In the genomic region with DNA sequence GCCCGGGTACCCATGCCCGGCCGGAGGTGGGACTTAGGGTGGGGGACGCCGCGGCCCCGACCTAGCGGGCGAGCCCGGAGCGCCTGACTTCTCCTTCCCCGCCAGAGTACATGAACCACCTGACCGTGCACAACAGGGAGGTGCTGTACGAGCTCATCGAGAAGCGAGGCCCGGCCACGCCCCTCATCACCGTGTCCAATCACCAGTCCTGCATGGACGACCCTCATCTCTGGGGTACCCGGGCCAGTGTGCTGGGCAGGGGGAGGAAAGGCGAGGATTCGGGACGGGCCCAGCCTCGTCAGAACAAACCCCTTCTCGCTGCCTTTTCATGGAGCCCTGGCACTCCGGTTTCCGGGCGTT, we compare ENCODE assay signal across 8 cellular contexts.
DNase-seq lines count a peak whose midpoint lies in the region; ATAC-seq and TF ChIP-seq lines count a peak whose summit lies in the region.

No MANE protein-coding gene starts in this region.

- peak overlapping the region; percentile 75; the same call in 1 of the 2 replicates for H2AFZ ChIP-seq in Loucy (ENCODE audit: low read length)

- TF ChIP-seq CTCF in Loucy (conservative IDR thresholded peaks at IDR 0.05; ENCODE audit: low read length): no peak

- peak overlapping the region; percentile 92 for H3K4me3 ChIP-seq in Loucy (ENCODE audit: low read length, poor library complexity, severe bottlenecking)

- ATAC-seq in GM21619 (IDR thresholded peaks at IDR 0.05; ENCODE audit: unreplicated experiment) (peak; percentile 58), HG03378 (IDR thresholded peaks at IDR 0.05; ENCODE audit: unreplicated experiment) (no peak)

- DNase-seq in DMS53 treated with DMSO at 0.1 percent for 48 hours (lab: John Stamatoyannopoulos, UW; ENCODE audit: unreplicated experiment) (peak; percentile 17), T-helper 1 cell (peak in 3 of 5 donors; percentile 18 to 63 (median 46)), T47D (ENCODE audit: low read depth in 1 of 2, low spot score in 1 of 2) (peak; percentile 38 to 60), islet precursor cell (peak; percentile 79)
- peak; percentile 78 for DNase-seq in stimulated activated CD4-positive, alpha-beta T cell treated with anti-CD3 and anti-CD28 coated beads, Interleukin-15, amount 100 ng/mL, for 24 hours

- peaks cover 8% of the 10 kb centered on the region; the same call in 1 of the 2 replicates for H3K79me2 ChIP-seq in Loucy (ENCODE audit: insufficient read depth, low read length)

- no peaks in the 10 kb centered on the region for H4K20me1 ChIP-seq in Loucy (ENCODE audit: insufficient read depth, low read length, poor library complexity, severe bottlenecking)

- no peaks in the 10 kb centered on the region for H3K4me1 ChIP-seq in Loucy (ENCODE audit: insufficient read depth, low read length, poor library complexity, severe bottlenecking)

- peak overlapping the region; percentile 84 for H3K4me2 ChIP-seq in Loucy (ENCODE audit: low read depth, low read length, poor library complexity, severe bottlenecking)

- no peaks in the 10 kb centered on the region for H3K9me3 ChIP-seq in Loucy (ENCODE audit: insufficient read depth, low read depth, low read length)

- H3K36me3 ChIP-seq in Loucy (ENCODE audit: insufficient read depth, low read length): no peaks in the 10 kb centered on the region

- no peaks in the 10 kb centered on the region for H3F3A ChIP-seq in Loucy (ENCODE audit: low read depth)

- in situ Hi-C loops in T47D (cut with HindIII; ENCODE audit: low pct_unique_long_range_greater_than_20kb, low sequenced_read_pairs): no loop called here

- H3K9ac ChIP-seq in Loucy (ENCODE audit: low read depth, low read length, poor library complexity, severe bottlenecking): peak overlapping the region; percentile 93

- H3K9me2 ChIP-seq in Loucy (replicated peaks; ENCODE audit: low read depth, low read length): no peaks in the 10 kb centered on the region

- H3K27me3 ChIP-seq in Loucy (ENCODE audit: insufficient read depth, low read length, poor library complexity, severe bottlenecking): no peaks in the 10 kb centered on the region

Comparison
In these comparisons a context has a peak if more than half of its experiments do, and no peak if none do; other contexts are left out.
1. DNase-seq: peak in every context shown above with its lines; median percentile 79 in islet precursor cell; 78 in stimulated activated CD4-positive, alpha-beta T cell treated with anti-CD3 and anti-CD28 coated beads, Interleukin-15, amount 100 ng/mL, for 24 hours; 49 in T47D; 46 in T-helper 1 cell; 17 in DMS53 treated with DMSO at 0.1 percent for 48 hours.